Comparison of ENCODE assay signal across 8 cellular contexts in the genomic region with DNA sequence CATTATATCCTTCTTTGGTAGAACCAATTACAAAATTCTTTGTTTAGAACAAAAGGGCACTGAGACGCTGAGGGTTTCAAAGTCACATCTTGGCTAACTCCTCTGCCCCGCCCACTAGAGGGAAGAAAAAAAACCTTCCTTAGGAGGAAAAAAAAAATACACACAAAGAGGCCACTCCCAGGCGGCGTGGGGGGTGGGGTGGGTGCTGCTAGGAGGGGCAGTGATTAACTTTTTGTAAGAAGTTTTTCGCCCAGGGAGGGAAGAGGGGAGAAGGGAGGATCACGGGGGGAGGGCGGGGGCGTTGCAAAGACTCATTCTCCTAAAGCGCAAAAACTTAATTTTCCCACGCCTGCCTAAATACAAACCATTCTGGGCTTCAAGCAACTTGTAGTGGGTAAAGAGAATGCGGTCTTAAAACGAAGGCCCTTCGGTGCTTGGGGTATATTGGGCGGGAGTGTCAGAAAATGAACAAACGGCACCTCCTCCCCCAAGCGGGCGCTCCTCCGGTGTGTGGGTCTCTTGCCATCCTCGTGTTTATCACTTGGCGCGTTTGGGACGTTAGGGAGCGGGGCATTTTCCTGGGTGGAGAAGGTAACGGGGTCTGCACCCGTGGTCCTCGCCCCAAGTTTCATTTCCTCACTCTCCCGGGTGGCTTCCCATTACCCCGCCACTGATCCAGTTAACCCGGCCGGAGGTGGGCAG. TPM values are rescaled to one million over a fixed set of nuclear protein-coding genes. Genes with fewer than 3 reads are reported as not detected.
DNase-seq lines count a peak whose midpoint lies in the region; ATAC-seq lines count a peak whose summit lies in the region.

No MANE protein-coding gene starts in this region.

- peaks cover 65% of the 10 kb centered on the region for H3K4me1 ChIP-seq in mononuclear cell (ENCODE audit: insufficient read depth, low read length)

- H3K4me3 ChIP-seq in mononuclear cell (ENCODE audit: low read length) = peak overlapping the region; percentile 95

- no peaks in the 10 kb centered on the region for H3K27me3 Mint-ChIP-seq in central memory CD8-positive, alpha-beta T cell

- no peaks in the 10 kb centered on the region for H3K9me3 ChIP-seq in mononuclear cell (ENCODE audit: low read depth, low read length)

- peak; percentile 24 for ATAC-seq in GM18907 (IDR thresholded peaks at IDR 0.05; ENCODE audit: unreplicated experiment)
- ATAC-seq in HG03457 (IDR thresholded peaks at IDR 0.05; ENCODE audit: unreplicated experiment) = peak; percentile 12
- peak; percentile 29 for ATAC-seq in central memory CD8-positive, alpha-beta T cell (replicated peaks; ENCODE audit: extremely low read depth, poor library complexity, severe bottlenecking)
- ATAC-seq in stimulated activated naive CD8-positive, alpha-beta T cell treated with anti-CD3 and anti-CD28 coated beads, Interleukin-15, Interleukin-2, amounts not matched to agents 100 U/mL and 50 U/mL, for 24 hours = peak; percentile 24
- ATAC-seq in HG02884 (IDR thresholded peaks at IDR 0.05; ENCODE audit: unreplicated experiment) = no peak

- no peaks in the 10 kb centered on the region for H3K9me3 Mint-ChIP-seq in central memory CD8-positive, alpha-beta T cell

- peak overlapping the region; percentile 93 for H3K4me3 Mint-ChIP-seq in central memory CD8-positive, alpha-beta T cell

- H3K36me3 Mint-ChIP-seq in central memory CD8-positive, alpha-beta T cell (ENCODE audit: insufficient read depth) = peaks cover 73% of the 10 kb centered on the region

- H3K27me3 ChIP-seq in mononuclear cell (ENCODE audit: insufficient read depth, low read length) = no peaks in the 10 kb centered on the region

- DNase-seq in T-helper 2 cell (peak; percentile 36 to 82 (median 73)), NCI-H1930 (lab: John Stamatoyannopoulos, UW) (no peak)
- peak; percentile 69 to 84 for DNase-seq in central memory CD8-positive, alpha-beta T cell (ENCODE audit: low spot score in 2 of 2)
- peak; percentile 76 for DNase-seq in stimulated activated naive CD8-positive, alpha-beta T cell treated with anti-CD3 and anti-CD28 coated beads, Interleukin-15, Interleukin-2, amounts not matched to agents 100 U/mL and 50 U/mL, for 24 hours

- H3K27ac Mint-ChIP-seq in central memory CD8-positive, alpha-beta T cell (ENCODE audit: low read depth) = peak overlapping the region; percentile 99

- H3K4me1 Mint-ChIP-seq in central memory CD8-positive, alpha-beta T cell = peaks cover 60% of the 10 kb centered on the region

RNA-seq across cellular contexts. Expression of a gene that starts 1.7 kb away (rescaled TPM):
- total RNA-seq in mononuclear cell = 1,915 TPM

Comparison
In these comparisons a context has a peak if more than half of its experiments do, and no peak if none do; other contexts are left out.
1. DNase-seq: peak in T-helper 2 cell (5 of 5), central memory CD8-positive, alpha-beta T cell (2 of 2) and stimulated activated naive CD8-positive, alpha-beta T cell treated with anti-CD3 and anti-CD28 coated beads, Interleukin-15, Interleukin-2, amounts not matched to agents 100 U/mL and 50 U/mL, for 24 hours (single experiment); none in NCI-H1930 (0 of 2).